8 cellular contexts compared by ENCODE assay signal in genomic region chr3:25782938-25783660, GRCh38.
DNase-seq lines count a peak whose midpoint lies in the region; ATAC-seq lines count a peak whose summit lies in the region.

A gene with protein sequence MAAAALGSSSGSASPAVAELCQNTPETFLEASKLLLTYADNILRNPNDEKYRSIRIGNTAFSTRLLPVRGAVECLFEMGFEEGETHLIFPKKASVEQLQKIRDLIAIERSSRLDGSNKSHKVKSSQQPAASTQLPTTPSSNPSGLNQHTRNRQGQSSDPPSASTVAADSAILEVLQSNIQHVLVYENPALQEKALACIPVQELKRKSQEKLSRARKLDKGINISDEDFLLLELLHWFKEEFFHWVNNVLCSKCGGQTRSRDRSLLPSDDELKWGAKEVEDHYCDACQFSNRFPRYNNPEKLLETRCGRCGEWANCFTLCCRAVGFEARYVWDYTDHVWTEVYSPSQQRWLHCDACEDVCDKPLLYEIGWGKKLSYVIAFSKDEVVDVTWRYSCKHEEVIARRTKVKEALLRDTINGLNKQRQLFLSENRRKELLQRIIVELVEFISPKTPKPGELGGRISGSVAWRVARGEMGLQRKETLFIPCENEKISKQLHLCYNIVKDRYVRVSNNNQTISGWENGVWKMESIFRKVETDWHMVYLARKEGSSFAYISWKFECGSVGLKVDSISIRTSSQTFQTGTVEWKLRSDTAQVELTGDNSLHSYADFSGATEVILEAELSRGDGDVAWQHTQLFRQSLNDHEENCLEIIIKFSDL (minus strand): TSS chr3:25783443. CDS start chr3:25783390, 53 bp downstream.

- peak within 1 kb of the TSS; percentile 80 to 95 (median 92) for H3K27ac ChIP-seq in BLaER1 treated with 17β-estradiol and CSF1 and Interleukin-3, amounts not matched to agents 10 nM and 100 nM
- H3K27ac ChIP-seq in effector memory CD4-positive, alpha-beta T cell (ENCODE audit: insufficient read depth, low read length, poor library complexity, severe bottlenecking), result peak within 1 kb of the TSS; percentile 78

- H3K4me3 ChIP-seq in BLaER1 treated with 17β-estradiol and CSF1 and Interleukin-3, amounts not matched to agents 10 nM and 100 nM, result peak within 1 kb of the TSS; percentile 78 to 92 (median 86)
- H3K4me3 ChIP-seq in effector memory CD4-positive, alpha-beta T cell (ENCODE audit: insufficient read depth, low read depth, low read length, poor library complexity, severe bottlenecking), result peak within 1 kb of the TSS; percentile 85

- peaks cover 19 to 33% (median 23%) of the 10 kb centered on the region in 11 experiments; a peak in 19 of 22 replicates for H4K20me1 ChIP-seq in BLaER1 treated with 17β-estradiol and CSF1 and Interleukin-3, amounts not matched to agents 10 nM and 100 nM

- H3K4me1 ChIP-seq in BLaER1 treated with 17β-estradiol and CSF1 and Interleukin-3, amounts not matched to agents 10 nM and 100 nM, result peaks cover 36 to 68% (median 50%) of the 10 kb centered on the region in 10 experiments
- H3K4me1 ChIP-seq in effector memory CD4-positive, alpha-beta T cell (ENCODE audit: control insufficient read depth, insufficient read depth, low read length, poor library complexity, severe bottlenecking), result peaks cover 21% of the 10 kb centered on the region

- peaks cover 3% of the 10 kb centered on the region for H3K36me3 Mint-ChIP-seq in memory B cell

- H3K27ac Mint-ChIP-seq in memory B cell, result peak within 1 kb of the TSS; percentile 99

- DNase-seq in GM19240 (ENCODE audit: insufficient read length, low spot score) (peak; percentile 48), memory B cell (ENCODE audit: low spot score in 2 of 2) (peak; percentile 77 to 81)
- peak; percentile 70 for DNase-seq in NK-92 treated with Interleukin-12 subunit alpha and Interleukin-12 subunit beta, amount 100 ng/mL, for 24 hours (lab: John Stamatoyannopoulos, UW)
- peak; percentile 93 for DNase-seq in activated CD8-positive, alpha-beta memory T cell treated with anti-CD3 and anti-CD28 coated beads for 24 hours
- peak; percentile 75 to 78 (median 76) for DNase-seq in effector memory CD4-positive, alpha-beta T cell
- peak; percentile 73 for DNase-seq in stimulated activated CD8-positive, alpha-beta memory T cell treated with anti-CD3 and anti-CD28 coated beads, Interleukin-12 subunit alpha, Interleukin-12 subunit beta, amount 100 ng/mL, for 1 hour (ENCODE audit: low read depth)

- H3K27me3 Mint-ChIP-seq in memory B cell, result no peaks in the 10 kb centered on the region

- peaks cover 0 to 13% (median 7%) of the 10 kb centered on the region in 11 experiments; a peak in 13 of 22 replicates for H3K9me3 ChIP-seq in BLaER1 treated with 17β-estradiol and CSF1 and Interleukin-3, amounts not matched to agents 10 nM and 100 nM (replicated peaks in 1 of 11)
- H3K9me3 ChIP-seq in effector memory CD4-positive, alpha-beta T cell (ENCODE audit: control insufficient read depth, low read length), result no peaks in the 10 kb centered on the region

- ATAC-seq in HG03442 (IDR thresholded peaks at IDR 0.05; ENCODE audit: unreplicated experiment) (peak; percentile 69), memory B cell (ENCODE audit: low read depth) (peak; percentile 76)

- H3K27me3 ChIP-seq in BLaER1 treated with 17β-estradiol and CSF1 and Interleukin-3, amounts not matched to agents 10 nM and 100 nM, result no peaks in the 10 kb centered on the region
- H3K27me3 ChIP-seq in effector memory CD4-positive, alpha-beta T cell (replicated peaks; ENCODE audit: control insufficient read depth, insufficient read depth, low read length, poor library complexity, severe bottlenecking), result no peaks in the 10 kb centered on the region

- peak within 1 kb of the TSS; percentile 89 to 97 (median 93) for H3K4me2 ChIP-seq in BLaER1 treated with 17β-estradiol and CSF1 and Interleukin-3, amounts not matched to agents 10 nM and 100 nM

- peaks cover 5 to 23% (median 15%) of the 10 kb centered on the region in 11 experiments; a peak in 21 of 22 replicates for H3K36me3 ChIP-seq in BLaER1 treated with 17β-estradiol and CSF1 and Interleukin-3, amounts not matched to agents 10 nM and 100 nM
- peaks cover 3% of the 10 kb centered on the region for H3K36me3 ChIP-seq in effector memory CD4-positive, alpha-beta T cell (ENCODE audit: control insufficient read depth, insufficient read depth, low read length)

- H3K4me3 Mint-ChIP-seq in memory B cell, result peak within 1 kb of the TSS; percentile 85

- no peaks in the 10 kb centered on the region for H3K9me3 Mint-ChIP-seq in memory B cell

- peak within 1 kb of the TSS; percentile 84 to 91 (median 90) for H3K9ac ChIP-seq in BLaER1 treated with 17β-estradiol and CSF1 and Interleukin-3, amounts not matched to agents 10 nM and 100 nM

- H3K4me1 Mint-ChIP-seq in memory B cell, result peaks cover 14% of the 10 kb centered on the region

Comparison
In these comparisons a context has a peak if more than half of its experiments do, and no peak if none do; other contexts are left out.
1. Peak in every context shown above with its lines: DNase-seq, ATAC-seq, H3K4me3 ChIP-seq and H3K27ac ChIP-seq.